Comparison of ENCODE assay signal across 1 cellular context in genomic region chr17:49299996-49300395, GRCh38.
TF ChIP-seq lines count a peak whose summit lies in the region.

No MANE protein-coding gene starts in this region.

TF ChIP-seq in WTC11, 78 proteins besides CTCF, POLR2A, EP300 and RAD21 (continued from another document):
- TF ChIP-seq E2F4 (CRISPR knock-in tag; IDR thresholded peaks at IDR 0.05; ENCODE audit: borderline replicate concordance, low read depth), result no peak
- no peak for TF ChIP-seq ZNF219 (CRISPR knock-in tag; IDR thresholded peaks at IDR 0.05; ENCODE audit: borderline replicate concordance)
- no peak for TF ChIP-seq CBFB (CRISPR knock-in tag; IDR thresholded peaks at IDR 0.05; ENCODE audit: low read depth)
- TF ChIP-seq JUN (CRISPR knock-in tag; IDR thresholded peaks at IDR 0.05), result no peak
- no peak for TF ChIP-seq MAX (CRISPR knock-in tag; IDR thresholded peaks at IDR 0.05)
- no peak for TF ChIP-seq TP53 (CRISPR knock-in tag; IDR thresholded peaks at IDR 0.05)
- no peak for TF ChIP-seq ZNF317 (CRISPR knock-in tag; IDR thresholded peaks at IDR 0.05; ENCODE audit: borderline replicate concordance, low read depth)
